In genomic region chr12:14965221-14965620, GRCh38 we compare ENCODE assay signal across 28 cellular contexts. TPM values are rescaled to one million over a fixed set of nuclear protein-coding genes. Genes with fewer than 3 reads are reported as not detected.
DNase-seq lines count a peak whose midpoint lies in the region; ATAC-seq and TF ChIP-seq lines count a peak whose summit lies in the region.
"Had no signal": no experiment of that assay in that cellular context is flagged by ENCODE, and none has a peak within 500 bp of the region (broad histone marks: within the 10 kb centered on the region; RNA-seq: fewer than 3 reads in every experiment).

No MANE protein-coding gene starts in this region.

- H3K9me3 ChIP-seq in CD8-positive, alpha-beta memory T cell (ENCODE audit: low read length) = no peaks in the 10 kb centered on the region
- H3K9me3 ChIP-seq in neutrophil = no peaks in the 10 kb centered on the region
- H3K9me3 ChIP-seq in smooth muscle cell (replicated peaks; ENCODE audit: low read depth) = no peaks in the 10 kb centered on the region
- no peaks in the 10 kb centered on the region for H3K9me3 ChIP-seq in colonic mucosa
- H3K9me3 ChIP-seq: breast epithelium, stomach, thyroid gland had no signal

- H3K9ac ChIP-seq in smooth muscle cell (ENCODE audit: low read depth) (no peak overlapping the region), colonic mucosa (ENCODE audit: low read depth in 2 of 2, low read length in 2 of 2) (no peak overlapping the region)

- intact Hi-C loops in colonic mucosa (cut with DNase I) (no loop called here), lower leg skin (cut with DNase I; ENCODE audit: low total_unique reads) (no loop called here)

- WGBS in smooth muscle cell (ENCODE audit: low lambda C conversion rate) = 79% methylated on average over 2 of the region's 2 CpGs
- 74 to 79% methylated on average over 2 of the region's 2 CpGs for WGBS in lower leg skin, 2 donors

- H3K4me3 Mint-ChIP-seq in activated T-cell treated with anti-CD3 and anti-CD28 coated beads, Interleukin-2, amount 50 U/mL, for 24 hours = no peak overlapping the region
- H3K4me3 Mint-ChIP-seq in activated T-cell treated with anti-CD3 and anti-CD28 coated beads, Interleukin-2, amount 50 U/mL, for 4 hours = no peak overlapping the region
- H3K4me3 Mint-ChIP-seq in CD8-positive, alpha-beta memory T cell = no peak overlapping the region
- no peak overlapping the region for H3K4me3 Mint-ChIP-seq in activated naive CD8-positive, alpha-beta T cell treated with anti-CD3 and anti-CD28 coated beads, Interleukin-2, amount 50 U/mL, for 24 hours

- no peaks in the 10 kb centered on the region for H3F3A ChIP-seq in smooth muscle cell (ENCODE audit: low read depth)

- no peak for DNase-seq in activated T-cell treated with anti-CD3 and anti-CD28 coated beads, Interleukin-2, amount 50 U/mL, for 24 hours
- no peak for DNase-seq in activated T-cell treated with anti-CD3 and anti-CD28 coated beads, Interleukin-2, amount 50 U/mL, for 4 hours
- no peak for DNase-seq in CD8-positive, alpha-beta memory T cell
- no peak for DNase-seq in activated naive CD8-positive, alpha-beta T cell treated with anti-CD3 and anti-CD28 coated beads, Interleukin-2, amount 50 U/mL, for 24 hours
- DNase-seq in smooth muscle cell (lab: John Stamatoyannopoulos, UW; ENCODE audit: unreplicated experiment) = no peak
- DNase-seq in colonic mucosa = no peak
- DNase-seq in lower leg skin (ENCODE audit: low spot score in 2 of 2) = no peak
- DNase-seq: activated CD8-positive, alpha-beta memory T cell treated with anti-CD3 and anti-CD28 coated beads, Interleukin-2, amount 50 U/mL, for 48 hours; activated effector memory CD4-positive, alpha-beta T cell treated with Interleukin-2 at 50 U/mL for 16 hours; amniotic stem cell; DMS153; hypothalamus; IMR-90; NCI-H1436 treated with DMSO at 0.1 percent for 48 hours; NCI-H2081 treated with DMSO at 0.1 percent for 48 hours; NCI-H2227 treated with DMSO at 0.1 percent for 48 hours; NCI-H526 treated with DMSO at 0.1 percent for 48 hours; Right ventricle myocardium superior; small intestine; stomach; T1000; thyroid gland; WERI-Rb-1 had no signal

- H4K20me1 ChIP-seq in smooth muscle cell (ENCODE audit: low read depth) = no peaks in the 10 kb centered on the region

- no peaks in the 10 kb centered on the region for H3K79me2 ChIP-seq in smooth muscle cell (ENCODE audit: low read depth)

- H3K27ac Mint-ChIP-seq in activated T-cell treated with anti-CD3 and anti-CD28 coated beads, Interleukin-2, amount 50 U/mL, for 24 hours = peak overlapping the region; percentile 71
- H3K27ac Mint-ChIP-seq in CD8-positive, alpha-beta memory T cell = peak overlapping the region in 7 of 8 donors; percentile 57 to 99 (median 97)
- H3K27ac Mint-ChIP-seq in activated naive CD8-positive, alpha-beta T cell treated with anti-CD3 and anti-CD28 coated beads, Interleukin-2, amount 50 U/mL, for 24 hours = peak overlapping the region; percentile 91

- H3K9me3 Mint-ChIP-seq in activated T-cell treated with anti-CD3 and anti-CD28 coated beads, Interleukin-2, amount 50 U/mL, for 24 hours = peaks cover 6% of the 10 kb centered on the region
- H3K9me3 Mint-ChIP-seq in activated T-cell treated with anti-CD3 and anti-CD28 coated beads, Interleukin-2, amount 50 U/mL, for 4 hours = no peaks in the 10 kb centered on the region
- no peaks in the 10 kb centered on the region for H3K9me3 Mint-ChIP-seq in CD8-positive, alpha-beta memory T cell
- H3K9me3 Mint-ChIP-seq in activated naive CD8-positive, alpha-beta T cell treated with anti-CD3 and anti-CD28 coated beads, Interleukin-2, amount 50 U/mL, for 24 hours = peaks cover 7% of the 10 kb centered on the region

- H3K4me1 ChIP-seq in CD8-positive, alpha-beta memory T cell (ENCODE audit: insufficient read depth, low read length) = peaks cover 35% of the 10 kb centered on the region
- H3K4me1 ChIP-seq in neutrophil (ENCODE audit: control insufficient read depth in 1 of 2, insufficient read depth in 1 of 2, low read depth in 1 of 2, low read length in 1 of 2) = peaks cover 43 to 53% of the 10 kb centered on the region in 2 experiments
- H3K4me1 ChIP-seq in smooth muscle cell (ENCODE audit: low read depth) = peaks cover 3% of the 10 kb centered on the region
- no peaks in the 10 kb centered on the region for H3K4me1 ChIP-seq in colonic mucosa
- H3K4me1 ChIP-seq: breast epithelium had no signal

- H2AFZ ChIP-seq in smooth muscle cell (ENCODE audit: low read depth) = no peak overlapping the region

- H3K36me3 ChIP-seq in CD8-positive, alpha-beta memory T cell (ENCODE audit: insufficient read depth, low read length) = no peaks in the 10 kb centered on the region
- H3K36me3 ChIP-seq in neutrophil = no peaks in the 10 kb centered on the region
- H3K36me3 ChIP-seq in smooth muscle cell (ENCODE audit: low read depth) = no peaks in the 10 kb centered on the region
- no peaks in the 10 kb centered on the region for H3K36me3 ChIP-seq in colonic mucosa
- H3K36me3 ChIP-seq: breast epithelium, stomach, thyroid gland, WERI-Rb-1 had no signal

- H3K27me3 ChIP-seq in CD8-positive, alpha-beta memory T cell (ENCODE audit: insufficient read depth, low read length, poor library complexity, severe bottlenecking) = no peaks in the 10 kb centered on the region
- H3K27me3 ChIP-seq in neutrophil (no peaks in the 10 kb centered on the region), smooth muscle cell (ENCODE audit: low read depth) (no peaks in the 10 kb centered on the region), colonic mucosa (no peaks in the 10 kb centered on the region)
- H3K27me3 ChIP-seq: breast epithelium, stomach, thyroid gland had no signal

- TF ChIP-seq CTCF in neutrophil (IDR thresholded peaks at IDR 0.05) (no peak), smooth muscle cell (IDR thresholded peaks at IDR 0.05; ENCODE audit: borderline replicate concordance, insufficient read depth, poor library complexity, severe bottlenecking) (no peak), colonic mucosa (IDR thresholded peaks at IDR 0.05) (no peak), lower leg skin (IDR thresholded peaks at IDR 0.05) (no peak)

- POLR2A ChIA-PET in CD8-positive, alpha-beta memory T cell (lab: Charles Lee) = no interaction called here

- no peaks in the 10 kb centered on the region for H3K27me3 Mint-ChIP-seq in activated T-cell treated with anti-CD3 and anti-CD28 coated beads, Interleukin-2, amount 50 U/mL, for 24 hours
- no peaks in the 10 kb centered on the region for H3K27me3 Mint-ChIP-seq in activated T-cell treated with anti-CD3 and anti-CD28 coated beads, Interleukin-2, amount 50 U/mL, for 4 hours (ENCODE audit: low read depth)
- peaks cover 0 to 1% of the 10 kb centered on the region in 2 donors for H3K27me3 Mint-ChIP-seq in CD8-positive, alpha-beta memory T cell
- no peaks in the 10 kb centered on the region for H3K27me3 Mint-ChIP-seq in activated naive CD8-positive, alpha-beta T cell treated with anti-CD3 and anti-CD28 coated beads, Interleukin-2, amount 50 U/mL, for 24 hours

- no peak overlapping the region for H3K27ac ChIP-seq in CD8-positive, alpha-beta memory T cell (ENCODE audit: low read depth, low read length)
- H3K27ac ChIP-seq in neutrophil (peak overlapping the region; percentile 95), smooth muscle cell (ENCODE audit: low read depth) (no peak overlapping the region), colonic mucosa (no peak overlapping the region)
- H3K27ac ChIP-seq: breast epithelium, stomach, thyroid gland, WERI-Rb-1 had no signal

- no peak overlapping the region for H3K4me2 ChIP-seq in smooth muscle cell

- no peak for TF ChIP-seq POLR2A in lower leg skin (IDR thresholded peaks at IDR 0.05)

- H3K4me3 ChIP-seq in CD8-positive, alpha-beta memory T cell (ENCODE audit: low read length) = no peak overlapping the region
- H3K4me3 ChIP-seq in neutrophil (ENCODE audit: low read depth in 1 of 2, low read length in 1 of 2) = no peak overlapping the region
- H3K4me3 ChIP-seq in smooth muscle cell = no peak overlapping the region
- no peak overlapping the region for H3K4me3 ChIP-seq in colonic mucosa
- H3K4me3 ChIP-seq in lower leg skin (ENCODE audit: low read depth, poor library complexity, severe bottlenecking) = no peak overlapping the region
- H3K4me3 ChIP-seq: breast epithelium, GM12878, stomach, thyroid gland had no signal

- H3K36me3 Mint-ChIP-seq in activated T-cell treated with anti-CD3 and anti-CD28 coated beads, Interleukin-2, amount 50 U/mL, for 24 hours (ENCODE audit: low read depth) = peaks cover 12% of the 10 kb centered on the region
- H3K36me3 Mint-ChIP-seq in activated T-cell treated with anti-CD3 and anti-CD28 coated beads, Interleukin-2, amount 50 U/mL, for 4 hours (ENCODE audit: insufficient read depth) = no peaks in the 10 kb centered on the region
- peaks cover 2 to 12% (median 4%) of the 10 kb centered on the region in 3 donors for H3K36me3 Mint-ChIP-seq in CD8-positive, alpha-beta memory T cell
- peaks cover 3% of the 10 kb centered on the region for H3K36me3 Mint-ChIP-seq in activated naive CD8-positive, alpha-beta T cell treated with anti-CD3 and anti-CD28 coated beads, Interleukin-2, amount 50 U/mL, for 24 hours (ENCODE audit: low read depth)

- no peak for ATAC-seq in activated T-cell treated with anti-CD3 and anti-CD28 coated beads, Interleukin-2, amount 50 U/mL, for 4 hours
- no peak for ATAC-seq in activated naive CD8-positive, alpha-beta T cell treated with anti-CD3 and anti-CD28 coated beads, Interleukin-2, amount 50 U/mL, for 24 hours
- ATAC-seq: GM12878 had no signal

- CTCF ChIA-PET in CD8-positive, alpha-beta memory T cell (lab: Charles Lee) = interaction anchor here (0.9 to 1.1 kb wide), 2 partner anchors 16 to 195 kb away, joined by 4 to 5 read pairs; a partner anchor contains a TSS

- H3K4me1 Mint-ChIP-seq in activated T-cell treated with anti-CD3 and anti-CD28 coated beads, Interleukin-2, amount 50 U/mL, for 24 hours (ENCODE audit: low read depth) = peaks cover 62% of the 10 kb centered on the region
- peaks cover 51% of the 10 kb centered on the region for H3K4me1 Mint-ChIP-seq in activated T-cell treated with anti-CD3 and anti-CD28 coated beads, Interleukin-2, amount 50 U/mL, for 4 hours (ENCODE audit: low read depth)
- H3K4me1 Mint-ChIP-seq in CD8-positive, alpha-beta memory T cell = peaks cover 31 to 67% (median 54%) of the 10 kb centered on the region in 3 donors
- H3K4me1 Mint-ChIP-seq in activated naive CD8-positive, alpha-beta T cell treated with anti-CD3 and anti-CD28 coated beads, Interleukin-2, amount 50 U/mL, for 24 hours = peaks cover 54% of the 10 kb centered on the region

RNA-seq across cellular contexts. Expression of gene ARHGDIB, which starts 3.8 kb away (rescaled TPM):
- total RNA-seq in activated T-cell treated with anti-CD3 and anti-CD28 coated beads, Interleukin-2, amount 50 U/mL, for 4 hours = 100 to 1,000 TPM; 241 to 278 (median 247) TPM
- 100 to 1,000 TPM; 495 to 511 TPM for total RNA-seq in CD8-positive, alpha-beta memory T cell
- 2,936 TPM for polyA plus RNA-seq in CD8-positive, alpha-beta memory T cell
- total RNA-seq in smooth muscle cell = 31.5 and 36.4 TPM in 2 replicates
- polyA plus RNA-seq in smooth muscle cell = 35.8 and 39.2 TPM in 2 replicates
- 10 to 100 TPM; 21.5 to 40.8 TPM for total RNA-seq in colonic mucosa
- 10 to 100 TPM; 44.9 to 84.7 (median 82.1) TPM for total RNA-seq in lower leg skin

RNA-seq across cellular contexts. Expression of gene PDE6H, which starts 7.6 kb away (rescaled TPM):
- not detected for total RNA-seq in activated T-cell treated with anti-CD3 and anti-CD28 coated beads, Interleukin-2, amount 50 U/mL, for 4 hours
- total RNA-seq in CD8-positive, alpha-beta memory T cell = not detected
- polyA plus RNA-seq in CD8-positive, alpha-beta memory T cell = not detected
- total RNA-seq in smooth muscle cell = not detected in 2 replicates
- polyA plus RNA-seq in smooth muscle cell = not detected in 2 replicates
- not detected for total RNA-seq in colonic mucosa
- total RNA-seq in lower leg skin = not detected
- total RNA-seq: breast epithelium, glomerular endothelial cell, GM12878, IMR-90, lung microvascular endothelial cell, Right ventricle myocardium superior, stomach, thyroid gland had no signal
- polyA plus RNA-seq: IMR-90, small intestine, stomach had no signal

RNA-seq across cellular contexts. Expression of gene ERP27, which starts 26.9 kb away (rescaled TPM):
- total RNA-seq in activated T-cell treated with anti-CD3 and anti-CD28 coated beads, Interleukin-2, amount 50 U/mL, for 4 hours = under 1 TPM; 0.24 to 0.35 (median 0.25) TPM
- total RNA-seq in CD8-positive, alpha-beta memory T cell = 1 to 10 TPM; 2.0 to 2.1 TPM
- 5.3 TPM for polyA plus RNA-seq in CD8-positive, alpha-beta memory T cell
- total RNA-seq in smooth muscle cell = 3.9 and 7.8 TPM in 2 replicates
- 2.7 and 12.3 TPM in 2 replicates for polyA plus RNA-seq in smooth muscle cell
- total RNA-seq in colonic mucosa = 1 to 10 TPM in 1 of 2 donors, under 1 TPM in 1; 0.52 to 2.1 TPM
- 1 to 10 TPM in 2 of 4 donors, under 1 TPM in 2; 0.47 to 3.5 (median 1.6) TPM for total RNA-seq in lower leg skin
- total RNA-seq: glomerular endothelial cell, IMR-90, lung microvascular endothelial cell had no signal
- polyA plus RNA-seq: IMR-90 had no signal
